In the genomic region with DNA sequence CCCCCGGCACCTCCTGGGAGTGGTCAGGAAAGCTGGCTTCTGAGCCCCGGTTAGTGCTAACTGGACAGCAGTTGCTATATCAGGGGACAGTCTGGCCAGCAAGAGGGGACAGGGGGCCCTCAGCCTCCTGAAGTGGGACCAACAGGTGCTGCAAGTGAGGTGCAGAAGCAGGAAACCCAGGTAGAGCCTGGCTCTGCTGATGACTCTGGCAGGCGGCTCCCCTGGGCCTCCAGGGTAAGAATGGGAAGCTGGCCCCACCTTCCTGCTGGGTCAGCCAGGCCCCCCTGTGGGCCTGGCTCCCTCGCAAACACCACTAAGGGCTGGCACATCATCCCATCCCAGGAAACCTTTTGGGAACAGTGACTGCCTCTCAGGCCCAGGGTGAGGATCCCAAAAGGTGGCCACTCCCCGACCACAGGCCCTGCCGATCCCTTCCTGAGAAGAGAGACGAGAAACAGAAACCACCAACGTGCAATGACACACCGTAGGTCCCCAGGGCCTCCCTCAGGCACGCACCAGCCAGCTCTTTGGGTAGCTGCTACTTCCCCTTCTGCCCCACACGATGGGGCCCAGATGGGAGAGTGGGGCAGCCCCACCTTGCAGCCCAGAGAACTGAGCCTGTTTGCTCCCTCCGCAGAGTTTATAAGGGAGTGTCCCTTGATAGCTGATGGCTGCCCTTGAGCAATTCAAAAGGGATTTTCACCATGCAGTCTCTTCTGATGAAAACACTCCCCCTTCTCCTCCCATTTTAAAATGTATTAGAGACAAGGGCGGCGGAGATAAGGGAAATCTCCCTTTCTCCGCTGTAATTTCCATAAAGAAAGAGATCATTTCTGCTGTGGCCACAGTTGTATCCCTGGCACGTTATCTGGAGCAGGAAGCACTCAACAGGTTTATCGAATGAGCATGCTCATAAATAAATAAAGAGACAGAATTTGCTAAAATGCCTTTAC, we compare ENCODE assay signal across 8 cellular contexts.
DNase-seq lines count a peak whose midpoint lies in the region; ATAC-seq lines count a peak whose summit lies in the region.

No MANE protein-coding gene starts in this region.

- peak overlapping the region; percentile 64 for H3K27ac ChIP-seq in epithelial cell of prostate

- peak; percentile 90 for DNase-seq in NCI-H226
- peak; percentile 50 to 61 for DNase-seq in activated CD8-positive, alpha-beta memory T cell treated with anti-CD3 and anti-CD28 coated beads for 4 hours (ENCODE audit: low read depth in 2 of 2)
- DNase-seq in epithelial cell of prostate (ENCODE audit: low read depth, low spot score): no peak
- peak; percentile 16 for DNase-seq in retina
- no peak for DNase-seq in C1 segment of cervical spinal cord (lab: John Stamatoyannopoulos, UW)
- DNase-seq in SW 1271 (lab: John Stamatoyannopoulos, UW): no peak

- ATAC-seq in GM18498 (IDR thresholded peaks at IDR 0.05; ENCODE audit: unreplicated experiment) (peak; percentile 81), HG02642 (IDR thresholded peaks at IDR 0.05; ENCODE audit: poor library complexity, unreplicated experiment) (peak; percentile 82)

Comparison
In these comparisons a context has a peak if more than half of its experiments do, and no peak if none do; other contexts are left out.
1. DNase-seq: peak in NCI-H226 (single experiment), activated CD8-positive, alpha-beta memory T cell treated with anti-CD3 and anti-CD28 coated beads for 4 hours (2 of 2) and retina (single experiment); none in epithelial cell of prostate (single experiment), C1 segment of cervical spinal cord (0 of 14) and SW 1271 (0 of 2).